Comparison of ENCODE assay signal across 16 cellular contexts in the genomic region with DNA sequence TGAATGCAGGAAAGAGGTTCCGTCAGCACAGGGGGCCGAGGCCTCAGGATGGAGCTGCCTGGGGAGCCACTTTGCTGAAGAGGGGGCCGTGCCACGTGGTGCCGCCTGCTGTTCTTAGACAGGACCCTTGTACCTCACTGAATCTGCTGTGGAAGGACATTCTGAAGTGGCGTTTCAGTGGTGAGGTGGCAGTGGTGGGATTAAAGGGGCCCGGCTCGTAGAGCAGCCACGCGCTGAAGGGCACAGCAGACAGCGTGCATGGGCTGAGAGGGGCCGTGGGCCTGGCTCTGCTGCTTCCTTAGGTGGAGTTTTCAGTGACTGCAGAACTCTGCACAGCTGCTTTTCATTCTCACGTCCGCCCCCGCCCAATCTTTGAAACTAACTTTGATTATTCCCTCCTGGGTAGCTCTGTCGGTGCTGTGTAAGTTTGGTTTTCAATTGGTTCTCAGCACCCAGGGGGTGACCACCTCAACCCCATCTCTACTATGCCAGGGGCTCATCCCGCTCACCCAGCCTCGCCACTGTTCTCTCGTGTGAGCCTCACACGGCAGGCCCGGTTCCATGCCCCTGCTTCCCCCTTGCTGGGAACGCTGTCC.
A peak's percentile ranks its signal among the peaks of the same experiment; 100 is the strongest.
DNase-seq lines count a peak whose midpoint lies in the region; TF ChIP-seq lines count a peak whose summit lies in the region.
"Had no signal": no experiment of that assay in that cellular context is flagged by ENCODE, and none has a peak within 500 bp of the region (broad histone marks: within the 10 kb centered on the region; RNA-seq: fewer than 3 reads in every experiment).

No MANE protein-coding gene starts in this region.

- peaks cover 67 to 97% (median 84%) of the 10 kb centered on the region in 11 experiments for H3K36me3 ChIP-seq in BLaER1 treated with 17β-estradiol and CSF1 and Interleukin-3, amounts not matched to agents 10 nM and 100 nM
- H3K36me3 ChIP-seq in OCI-LY7 (ENCODE audit: insufficient read depth, low read length): peaks cover 93% of the 10 kb centered on the region
- H3K36me3 ChIP-seq in skeletal muscle tissue (ENCODE audit: control insufficient read depth in 3 of 3, insufficient read depth in 3 of 3, low read length in 3 of 3): peaks cover 66 to 69% (median 69%) of the 10 kb centered on the region in 3 donors

- peak overlapping the region; percentile 80 to 94 (median 88) for H3K4me2 ChIP-seq in BLaER1 treated with 17β-estradiol and CSF1 and Interleukin-3, amounts not matched to agents 10 nM and 100 nM
- peak overlapping the region; percentile 83 for H3K4me2 ChIP-seq in OCI-LY7 (ENCODE audit: low read length)

- peaks cover 8 to 97% (median 39%) of the 10 kb centered on the region in 11 experiments; a peak in 18 of 22 replicates for H4K20me1 ChIP-seq in BLaER1 treated with 17β-estradiol and CSF1 and Interleukin-3, amounts not matched to agents 10 nM and 100 nM
- H4K20me1 ChIP-seq in OCI-LY7 (ENCODE audit: insufficient read depth, low read length): no peaks in the 10 kb centered on the region; the same call in 1 of the 2 replicates

- H3K36me3 Mint-ChIP-seq in activated CD4-positive, alpha-beta memory T cell treated with anti-CD3 and anti-CD28 coated beads for 36 hours: peaks cover 54% of the 10 kb centered on the region

- H2AFZ ChIP-seq in OCI-LY7 (ENCODE audit: low read length): no peak overlapping the region

- H3K9me2 ChIP-seq in OCI-LY7 (ENCODE audit: insufficient read depth, low read length): no peaks in the 10 kb centered on the region

- H3K9me3 Mint-ChIP-seq in activated CD4-positive, alpha-beta memory T cell treated with anti-CD3 and anti-CD28 coated beads for 36 hours: no peaks in the 10 kb centered on the region
- H3K9me3 Mint-ChIP-seq: activated CD4-positive, alpha-beta T cell treated with anti-CD3 and anti-CD28 coated beads, Interleukin-2, amount 10 ng/mL, durations not matched to agents 7 days and 5 days; T-cell had no signal

- no peak for TF ChIP-seq CTCF in OCI-LY7 (conservative IDR thresholded peaks at IDR 0.05; ENCODE audit: low read length)

- H3K27ac ChIP-seq in BLaER1 treated with 17β-estradiol and CSF1 and Interleukin-3, amounts not matched to agents 10 nM and 100 nM: peak overlapping the region in 7 of 11 experiments; percentile 49 to 80 (median 76); a peak in 9 of 22 replicates
- H3K27ac ChIP-seq in OCI-LY7 (ENCODE audit: low read depth, low read length, poor library complexity, severe bottlenecking) (peak overlapping the region; percentile 87), skeletal muscle tissue (ENCODE audit: low read depth, low read length) (peak overlapping the region; percentile 80)
- H3K27ac ChIP-seq: pancreas had no signal

- 0 out of 20 replicates have a peak overlapping the region, but pooled peaks of 2 of the 10 experiments have one; percentile 5 to 31 for H3K4me3 ChIP-seq in BLaER1 treated with 17β-estradiol and CSF1 and Interleukin-3, amounts not matched to agents 10 nM and 100 nM
- H3K4me3 ChIP-seq in OCI-LY7 (ENCODE audit: low read depth, low read length, poor library complexity, severe bottlenecking) (peak overlapping the region; percentile 54), skeletal muscle tissue (ENCODE audit: low read length in 3 of 3) (no peak overlapping the region)
- H3K4me3 ChIP-seq: pancreas had no signal

- intact Hi-C loops in OCI-LY7 (cut with micrococcal nuclease; ENCODE audit: unreplicated experiment) (loop anchor here (1.0 kb wide), 1 partner anchor 123 kb away; no protein-coding TSS in a partner anchor), head of caudate nucleus (cut with DNase I) (loop anchor here (5.0 to 10.0 kb wide), 2 partner anchors 69 to 116 kb away; a partner anchor contains a TSS)
- intact Hi-C loops in activated CD4-positive, alpha-beta memory T cell treated with anti-CD3 and anti-CD28 coated beads for 36 hours (cut with micrococcal nuclease): no loop called here

- H3K27me3 Mint-ChIP-seq in activated CD4-positive, alpha-beta memory T cell treated with anti-CD3 and anti-CD28 coated beads for 36 hours: no peaks in the 10 kb centered on the region
- H3K27me3 Mint-ChIP-seq: activated CD4-positive, alpha-beta T cell treated with anti-CD3 and anti-CD28 coated beads, Interleukin-2, amount 10 ng/mL, durations not matched to agents 7 days and 5 days; T-cell had no signal

- H3K27me3 ChIP-seq in BLaER1 treated with 17β-estradiol and CSF1 and Interleukin-3, amounts not matched to agents 10 nM and 100 nM: 0 out of 22 replicates have a peak, but pooled peaks cover 0 to 3% (median 0%) of the 10 kb centered on the region in 11 experiments
- no peaks in the 10 kb centered on the region for H3K27me3 ChIP-seq in skeletal muscle tissue (ENCODE audit: control insufficient read depth in 3 of 3, insufficient read depth in 3 of 3, low read length in 3 of 3)
- H3K27me3 ChIP-seq: pancreas had no signal

- no TSS peak for BruUV-seq in OCI-LY7 (replicated peaks; lab: Mats Ljungman, UMichigan)

- POLR2A ChIA-PET in OCI-LY7 (lab: Charles Lee): interaction anchor here (0.6 to 2.6 kb wide), 5 partner anchors 29 to 75 kb away, joined by 3 to 13 read pairs (median 5); a partner anchor contains a TSS
- POLR2A ChIA-PET in activated CD4-positive, alpha-beta memory T cell treated with anti-CD3 and anti-CD28 coated beads for 36 hours (lab: Charles Lee): no interaction called here

- H3K79me2 ChIP-seq in OCI-LY7 (ENCODE audit: insufficient read depth, low read depth, low read length): peaks cover 4% of the 10 kb centered on the region; the same call in 1 of the 2 replicates

- no peaks in the 10 kb centered on the region for H3K9me3 ChIP-seq in BLaER1 treated with 17β-estradiol and CSF1 and Interleukin-3, amounts not matched to agents 10 nM and 100 nM (replicated peaks in 1 of 11)
- no peaks in the 10 kb centered on the region for H3K9me3 ChIP-seq in OCI-LY7 (ENCODE audit: low read length)
- H3K9me3 ChIP-seq in skeletal muscle tissue (ENCODE audit: control insufficient read depth in 3 of 3, low read length in 3 of 3): no peaks in the 10 kb centered on the region
- H3K9me3 ChIP-seq: pancreas had no signal

- no peak overlapping the region for H3K4me3 Mint-ChIP-seq in activated CD4-positive, alpha-beta memory T cell treated with anti-CD3 and anti-CD28 coated beads for 36 hours
- H3K4me3 Mint-ChIP-seq: activated CD4-positive, alpha-beta T cell treated with anti-CD3 and anti-CD28 coated beads, Interleukin-2, amount 10 ng/mL, durations not matched to agents 7 days and 5 days; T-cell had no signal

- no peaks in the 10 kb centered on the region for H3K4me1 Mint-ChIP-seq in activated CD4-positive, alpha-beta memory T cell treated with anti-CD3 and anti-CD28 coated beads for 36 hours (ENCODE audit: low read depth)
- H3K4me1 Mint-ChIP-seq: activated CD4-positive, alpha-beta T cell treated with anti-CD3 and anti-CD28 coated beads, Interleukin-2, amount 10 ng/mL, durations not matched to agents 7 days and 5 days had no signal

- DNase-seq in OCI-LY7 (ENCODE audit: low spot score) (peak; percentile 51), head of caudate nucleus (peak in 32 of 42 donors; percentile 25 to 84 (median 60)), mesenteric fat pad (ENCODE audit: low spot score) (no peak), NCI-H128 (lab: John Stamatoyannopoulos, UW; ENCODE audit: unreplicated experiment) (no peak)
- DNase-seq in effector CD4-positive, alpha-beta T cell: no peak
- DNase-seq in activated CD4-positive, alpha-beta memory T cell treated with anti-CD3 and anti-CD28 coated beads for 36 hours: no peak
- DNase-seq: activated CD4-positive, alpha-beta T cell treated with anti-CD3 and anti-CD28 coated beads, Interleukin-2, amount 10 ng/mL, durations not matched to agents 7 days and 5 days; activated naive CD4-positive, alpha-beta T cell; COR-L47; MV-4-11; NCI-H2029 treated with DMSO at 0.1 percent for 48 hours; stimulated activated CD4-positive, alpha-beta T cell treated with anti-CD3 and anti-CD28 coated beads, Interleukin-2, amount 100 ng/mL, for 24 hours; T-cell had no signal

- CTCF ChIA-PET in OCI-LY7 (lab: Charles Lee; ENCODE audit: unreplicated experiment): interaction anchor here (0.9 to 3.2 kb wide), 4 partner anchors 11 to 120 kb away, joined by 3 to 13 read pairs (median 4); no protein-coding TSS in a partner anchor
- CTCF ChIA-PET in activated CD4-positive, alpha-beta memory T cell treated with anti-CD3 and anti-CD28 coated beads for 36 hours (lab: Charles Lee): interaction anchor here (2.6 kb wide), 1 partner anchor 124 kb away, joined by 5 read pairs; no protein-coding TSS in a partner anchor

- H3K4me1 ChIP-seq in BLaER1 treated with 17β-estradiol and CSF1 and Interleukin-3, amounts not matched to agents 10 nM and 100 nM: peaks cover 52 to 80% (median 60%) of the 10 kb centered on the region in 10 experiments
- peaks cover 53% of the 10 kb centered on the region for H3K4me1 ChIP-seq in OCI-LY7 (ENCODE audit: insufficient read depth, low read length, poor library complexity, severe bottlenecking)
- H3K4me1 ChIP-seq in skeletal muscle tissue (ENCODE audit: control insufficient read depth in 3 of 3, insufficient read depth in 3 of 3, low read length in 3 of 3): peaks cover 45 to 74% (median 74%) of the 10 kb centered on the region in 3 donors

- H3K9ac ChIP-seq in BLaER1 treated with 17β-estradiol and CSF1 and Interleukin-3, amounts not matched to agents 10 nM and 100 nM: peak overlapping the region in 10 of 11 experiments; percentile 13 to 71 (median 55); a peak in 15 of 22 replicates
- H3K9ac ChIP-seq in skeletal muscle tissue (ENCODE audit: low read depth in 1 of 3, low read length in 3 of 3): peak overlapping the region in 1 of 3 donors; percentile 25

- no peak overlapping the region for H3K27ac Mint-ChIP-seq in activated CD4-positive, alpha-beta memory T cell treated with anti-CD3 and anti-CD28 coated beads for 36 hours
- H3K27ac Mint-ChIP-seq: activated CD4-positive, alpha-beta T cell treated with anti-CD3 and anti-CD28 coated beads, Interleukin-2, amount 10 ng/mL, durations not matched to agents 7 days and 5 days; T-cell had no signal

Comparison
In these comparisons a context has a peak if more than half of its experiments do, and no peak if none do; other contexts are left out.
1. DNase-seq: peak in OCI-LY7 (single experiment) and head of caudate nucleus (32 of 42); none in mesenteric fat pad (single experiment), NCI-H128 (single experiment), effector CD4-positive, alpha-beta T cell (single experiment) and activated CD4-positive, alpha-beta memory T cell treated with anti-CD3 and anti-CD28 coated beads for 36 hours (single experiment).
2. Peak in every context shown above with its lines, with median percentiles within 50 percentile points of each other: H3K27ac ChIP-seq.